ENCODE assay signal across 14 cellular contexts in genomic region chr4:16894406-16894805, GRCh38. TPM values are rescaled to one million over a fixed set of nuclear protein-coding genes. Genes with fewer than 3 reads are reported as not detected.
A peak's percentile ranks its signal among the peaks of the same experiment; 100 is the strongest.
DNase-seq lines count a peak whose midpoint lies in the region; ATAC-seq and TF ChIP-seq lines count a peak whose summit lies in the region.
"Had no signal": no experiment of that assay in that cellular context is flagged by ENCODE, and none has a peak within 500 bp of the region (broad histone marks: within the 10 kb centered on the region; RNA-seq: fewer than 3 reads in every experiment).

No MANE protein-coding gene starts in this region.

- peaks cover 2% of the 10 kb centered on the region for H3K27me3 Mint-ChIP-seq in nephron progenitor cell (ENCODE audit: low read depth, poor library complexity)

- peak overlapping the region; percentile 60 for H3K4me3 Mint-ChIP-seq in nephron progenitor cell
- H3K4me3 Mint-ChIP-seq: activated CD4-positive, alpha-beta memory T cell treated with anti-CD3 and anti-CD28 coated beads for 36 hours had no signal

- H3K27ac Mint-ChIP-seq in nephron progenitor cell, result peak overlapping the region; percentile 83
- H3K27ac Mint-ChIP-seq: activated CD4-positive, alpha-beta memory T cell treated with anti-CD3 and anti-CD28 coated beads for 36 hours had no signal

- 71 to 100% methylated on average over 1 of the region's 1 CpG for WGBS in esophagus squamous epithelium, 2 donors

- peak; percentile 14 for DNase-seq in AG08395 (ENCODE audit: low spot score)
- no peak for DNase-seq in esophagus squamous epithelium (lab: John Stamatoyannopoulos, UW)
- no peak for DNase-seq in nephron progenitor cell
- no peak for DNase-seq in amygdala (lab: John Stamatoyannopoulos, UW)
- DNase-seq in DMS53 (lab: John Stamatoyannopoulos, UW), result no peak
- no peak for DNase-seq in DMS79 (lab: John Stamatoyannopoulos, UW)
- DNase-seq: activated CD4-positive, alpha-beta memory T cell treated with anti-CD3 and anti-CD28 coated beads for 36 hours; DMS153; effector memory CD4-positive, alpha-beta T cell; MM.1S; SJCRH30 had no signal

- H3K36me3 Mint-ChIP-seq in nephron progenitor cell (ENCODE audit: low read depth), result peaks cover 8% of the 10 kb centered on the region
- H3K36me3 Mint-ChIP-seq: activated CD4-positive, alpha-beta memory T cell treated with anti-CD3 and anti-CD28 coated beads for 36 hours had no signal

- no peak for TF ChIP-seq POLR2A in esophagus squamous epithelium (IDR thresholded peaks at IDR 0.05)

- H3K9ac ChIP-seq in HUES48 (ENCODE audit: low read depth, low read length), result no peak overlapping the region

- ATAC-seq in GM18868 (IDR thresholded peaks at IDR 0.05; ENCODE audit: unreplicated experiment), result no peak

- TF ChIP-seq CTCF in esophagus squamous epithelium (IDR thresholded peaks at IDR 0.05), result no peak
- no peak for TF ChIP-seq CTCF in nephron progenitor cell (IDR thresholded peaks at IDR 0.05)

- H3K27ac ChIP-seq in HUES48 (ENCODE audit: low read depth, low read length), result peak overlapping the region; percentile 79
- peak overlapping the region in 3 of 4 donors; percentile 10 to 74 (median 65) for H3K27ac ChIP-seq in esophagus squamous epithelium
- H3K27ac ChIP-seq: SJCRH30, thoracic aorta had no signal

- H3K4me1 ChIP-seq in HUES48 (ENCODE audit: control insufficient read depth, insufficient read depth, low read length), result peaks cover 71% of the 10 kb centered on the region
- peaks cover 0 to 26% (median 0%) of the 10 kb centered on the region in 3 donors for H3K4me1 ChIP-seq in esophagus squamous epithelium
- H3K4me1 ChIP-seq: SJCRH30 had no signal

- H3K4me1 Mint-ChIP-seq in nephron progenitor cell, result peaks cover 82% of the 10 kb centered on the region

- H3K36me3 ChIP-seq in HUES48 (ENCODE audit: control insufficient read depth, insufficient read depth, low read length) (no peaks in the 10 kb centered on the region), esophagus squamous epithelium (no peaks in the 10 kb centered on the region)
- H3K36me3 ChIP-seq: SJCRH30, thoracic aorta had no signal

- no peaks in the 10 kb centered on the region for H3K9me3 ChIP-seq in HUES48 (ENCODE audit: control insufficient read depth, insufficient read depth, low read length)
- H3K9me3 ChIP-seq in esophagus squamous epithelium, result no peaks in the 10 kb centered on the region
- H3K9me3 ChIP-seq: SJCRH30, thoracic aorta had no signal

- intact Hi-C loops in esophagus squamous epithelium (cut with DNase I), result no loop called here

- H3K4me3 ChIP-seq in HUES48 (ENCODE audit: low read depth, low read length) (peak overlapping the region; percentile 89), esophagus squamous epithelium (peak overlapping the region in 2 of 4 donors; percentile 41 to 43)
- H3K4me3 ChIP-seq: SJCRH30, thoracic aorta had no signal

- H3K27me3 ChIP-seq in HUES48 (ENCODE audit: control insufficient read depth, insufficient read depth, low read length) (no peaks in the 10 kb centered on the region), esophagus squamous epithelium (no peaks in the 10 kb centered on the region)

- H3K9me3 Mint-ChIP-seq in nephron progenitor cell, result no peaks in the 10 kb centered on the region
- H3K9me3 Mint-ChIP-seq: activated CD4-positive, alpha-beta memory T cell treated with anti-CD3 and anti-CD28 coated beads for 36 hours had no signal

RNA-seq across cellular contexts. Expression of gene LDB2, which starts 4.0 kb away (rescaled TPM):
- 10 to 100 TPM in 1 of 4 donors, 1 to 10 TPM in 3; 3.0 to 16.0 (median 5.9) TPM for total RNA-seq in esophagus squamous epithelium
- total RNA-seq: activated CD4-positive, alpha-beta memory T cell treated with anti-CD3 and anti-CD28 coated beads for 36 hours had no signal
